ENCODE assay signal across 8 cellular contexts in the genomic region with DNA sequence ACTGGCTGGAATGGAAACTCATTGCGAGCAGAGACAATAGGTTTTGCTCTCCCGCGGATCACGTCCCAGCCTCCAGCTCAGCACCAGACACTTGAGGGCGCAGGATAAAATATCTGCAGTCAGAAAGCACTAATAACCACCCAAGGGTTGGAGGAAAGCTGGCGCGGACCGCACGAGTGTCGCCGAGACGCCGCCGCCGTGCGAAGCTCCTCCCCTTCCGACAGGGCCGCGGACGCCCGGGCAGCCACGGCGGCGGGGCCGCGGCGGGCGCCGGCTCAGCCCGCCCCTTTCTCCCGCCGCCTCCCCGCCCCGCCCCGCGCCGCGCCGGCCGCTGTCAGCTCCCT. TPM values are rescaled to one million over a fixed set of nuclear protein-coding genes. Genes with fewer than 3 reads are reported as not detected.
DNase-seq lines count a peak whose midpoint lies in the region; ATAC-seq and TF ChIP-seq lines count a peak whose summit lies in the region.

Gene CMPK1, plus strand, starts transcription at position 213 of the 344 bp plus-strand sequence. CDS start 156 bp downstream, outside the sequence.

- peak within 1 kb of the TSS; percentile 95 for H3K4me3 Mint-ChIP-seq in activated T-helper 2 cell treated with anti-CD3 and anti-CD28 coated beads, Interferon-gamma antibody, Interleukin-2, Interleukin-4, amounts not matched to agents 10 μg/mL and 5 μg/mL and 100 μg/mL, durations not matched to agents 14 hours and 24 hours and 36 hours (ENCODE audit: low read depth)
- H3K4me3 Mint-ChIP-seq in nephron progenitor cell = peak within 1 kb of the TSS; percentile 95
- H3K4me3 Mint-ChIP-seq in stimulated activated naive CD8-positive, alpha-beta T cell treated with anti-CD3 and anti-CD28 coated beads, Interleukin-15, amount 100 ng/mL, for 72 hours = peak within 1 kb of the TSS in 1 of 2 donors; percentile 92

- peak; percentile 83 for ATAC-seq in stimulated activated naive CD8-positive, alpha-beta T cell treated with anti-CD3 and anti-CD28 coated beads, Interleukin-15, amount 100 ng/mL, for 72 hours

- CTCF ChIA-PET in RWPE1 (lab: Yijun Ruan, JAX) = interaction anchor here (0.7 to 1.0 kb wide), 2 partner anchors 103 to 104 kb away, joined by 4 to 5 read pairs; partner anchors contain the start of gene FOXD2

- H3K27me3 Mint-ChIP-seq in activated T-helper 2 cell treated with anti-CD3 and anti-CD28 coated beads, Interferon-gamma antibody, Interleukin-2, Interleukin-4, amounts not matched to agents 10 μg/mL and 5 μg/mL and 100 μg/mL, durations not matched to agents 14 hours and 24 hours and 36 hours (ENCODE audit: low read depth) = no peaks in the 10 kb centered on the region
- H3K27me3 Mint-ChIP-seq in nephron progenitor cell (ENCODE audit: low read depth, poor library complexity) = peaks cover 8% of the 10 kb centered on the region
- H3K27me3 Mint-ChIP-seq in stimulated activated naive CD8-positive, alpha-beta T cell treated with anti-CD3 and anti-CD28 coated beads, Interleukin-15, amount 100 ng/mL, for 72 hours = no peaks in the 10 kb centered on the region

- H3K9me3 Mint-ChIP-seq in activated T-helper 2 cell treated with anti-CD3 and anti-CD28 coated beads, Interferon-gamma antibody, Interleukin-2, Interleukin-4, amounts not matched to agents 10 μg/mL and 5 μg/mL and 100 μg/mL, durations not matched to agents 14 hours and 24 hours and 36 hours = no peaks in the 10 kb centered on the region
- no peaks in the 10 kb centered on the region for H3K9me3 Mint-ChIP-seq in nephron progenitor cell
- no peaks in the 10 kb centered on the region for H3K9me3 Mint-ChIP-seq in stimulated activated naive CD8-positive, alpha-beta T cell treated with anti-CD3 and anti-CD28 coated beads, Interleukin-15, amount 100 ng/mL, for 72 hours

- peak within 1 kb of the TSS; percentile 98 for H3K27ac Mint-ChIP-seq in activated T-helper 2 cell treated with anti-CD3 and anti-CD28 coated beads, Interferon-gamma antibody, Interleukin-2, Interleukin-4, amounts not matched to agents 10 μg/mL and 5 μg/mL and 100 μg/mL, durations not matched to agents 14 hours and 24 hours and 36 hours
- H3K27ac Mint-ChIP-seq in nephron progenitor cell = peak within 1 kb of the TSS; percentile 98
- peak within 1 kb of the TSS; percentile 98 for H3K27ac Mint-ChIP-seq in stimulated activated naive CD8-positive, alpha-beta T cell treated with anti-CD3 and anti-CD28 coated beads, Interleukin-15, amount 100 ng/mL, for 72 hours

- peak within 1 kb of the TSS; percentile 97 for H3K27ac ChIP-seq in RWPE1

- H3K4me1 Mint-ChIP-seq in activated T-helper 2 cell treated with anti-CD3 and anti-CD28 coated beads, Interferon-gamma antibody, Interleukin-2, Interleukin-4, amounts not matched to agents 10 μg/mL and 5 μg/mL and 100 μg/mL, durations not matched to agents 14 hours and 24 hours and 36 hours (ENCODE audit: low read depth) = peaks cover 11% of the 10 kb centered on the region
- H3K4me1 Mint-ChIP-seq in nephron progenitor cell = peaks cover 21% of the 10 kb centered on the region
- peaks cover 30% of the 10 kb centered on the region for H3K4me1 Mint-ChIP-seq in stimulated activated naive CD8-positive, alpha-beta T cell treated with anti-CD3 and anti-CD28 coated beads, Interleukin-15, amount 100 ng/mL, for 72 hours

- peak; percentile 22; the same call in 1 of the 2 replicates for TF ChIP-seq CTCF in RWPE1 (conservative IDR thresholded peaks at IDR 0.05; ENCODE audit: low read depth)
- peak; percentile 11 for TF ChIP-seq CTCF in fibroblast of the aortic adventitia (IDR thresholded peaks at IDR 0.05; ENCODE audit: insufficient read depth, low read length)
- no peak for TF ChIP-seq CTCF in nephron progenitor cell (IDR thresholded peaks at IDR 0.05)

- POLR2A ChIA-PET in RWPE1 (lab: Yijun Ruan, JAX; ENCODE audit: low non-redundant PET) = interaction anchor here (1.0 kb wide), 2 partner anchors 10 to 19 kb away, joined by 3 to 5 read pairs; partner anchors contain the start of gene STIL

- DNase-seq in ELF-1 (ENCODE audit: low read depth, low spot score) (peak; percentile 84), H4 (ENCODE audit: low spot score) (peak; percentile 82), LHCN-M2 (ENCODE audit: low read depth) (peak; percentile 86), RWPE1 (ENCODE audit: low spot score) (peak; percentile 74), fibroblast of the aortic adventitia (ENCODE audit: low read depth) (peak; percentile 88), nephron progenitor cell (peak; percentile 87)
- peak; percentile 78 for DNase-seq in activated T-helper 2 cell treated with anti-CD3 and anti-CD28 coated beads, Interferon-gamma antibody, Interleukin-2, Interleukin-4, amounts not matched to agents 10 μg/mL and 5 μg/mL and 100 μg/mL, durations not matched to agents 14 hours and 24 hours and 36 hours (ENCODE audit: low spot score)
- peak in 1 of 2 donors; percentile 75 for DNase-seq in stimulated activated naive CD8-positive, alpha-beta T cell treated with anti-CD3 and anti-CD28 coated beads, Interleukin-15, amount 100 ng/mL, for 72 hours

- peak within 1 kb of the TSS; percentile 90 for H3K4me3 ChIP-seq in fibroblast of the aortic adventitia (ENCODE audit: low read depth, low read length)

- H3K36me3 Mint-ChIP-seq in activated T-helper 2 cell treated with anti-CD3 and anti-CD28 coated beads, Interferon-gamma antibody, Interleukin-2, Interleukin-4, amounts not matched to agents 10 μg/mL and 5 μg/mL and 100 μg/mL, durations not matched to agents 14 hours and 24 hours and 36 hours (ENCODE audit: low read depth) = peaks cover 13% of the 10 kb centered on the region
- H3K36me3 Mint-ChIP-seq in nephron progenitor cell (ENCODE audit: low read depth) = peaks cover 6% of the 10 kb centered on the region

- intact Hi-C loops in activated T-helper 2 cell treated with anti-CD3 and anti-CD28 coated beads, Interferon-gamma antibody, Interleukin-2, Interleukin-4, amounts not matched to agents 10 μg/mL and 5 μg/mL and 100 μg/mL, durations not matched to agents 14 hours and 24 hours and 36 hours (cut with micrococcal nuclease) = no loop called here

RNA-seq across cellular contexts. Expression of gene CMPK1, which starts in this region (rescaled TPM):
- total RNA-seq in H4 (2014; rRNA removed; shearing (Covaris generic)) = 108 and 137 TPM in 2 replicates
- total RNA-seq in LHCN-M2 (2014; rRNA removed) (133 and 152 TPM in 2 replicates), fibroblast of the aortic adventitia (ENCODE audit: low replicate concordance) (87.8 and 138 TPM in 2 replicates)
- polyA plus RNA-seq in LHCN-M2 (2012) = 43.7 TPM
- 105 and 109 TPM in 2 replicates for total RNA-seq in activated T-helper 2 cell treated with anti-CD3 and anti-CD28 coated beads, Interferon-gamma antibody, Interleukin-2, Interleukin-4, amounts not matched to agents 10 μg/mL and 5 μg/mL and 100 μg/mL, durations not matched to agents 14 hours and 24 hours and 36 hours
